In genomic region chr3:126418661-126419131, GRCh38 we compare ENCODE assay signal across 21 cellular contexts. TPM values are rescaled to one million over a fixed set of nuclear protein-coding genes. Genes with fewer than 3 reads are reported as not detected.
"Had no signal": no experiment of that assay in that cellular context is flagged by ENCODE, and none has a peak within 500 bp of the region (broad histone marks: within the 10 kb centered on the region; RNA-seq: fewer than 3 reads in every experiment).

No MANE protein-coding gene starts in this region.

- H3K4me3 ChIP-seq: esophagus muscularis mucosa had no signal

- ATAC-seq: activated naive CD4-positive, alpha-beta T cell treated with anti-CD3 and anti-CD28 coated beads, Interleukin-2, amount 50 U/mL, for 72 hours; effector memory CD8-positive, alpha-beta T cell; WTC11 had no signal

- H3K9me3 ChIP-seq: esophagus muscularis mucosa had no signal

- H3K36me3 ChIP-seq: esophagus muscularis mucosa had no signal

- H3K27ac ChIP-seq: esophagus muscularis mucosa had no signal

- DNase-seq: activated gamma-delta T cell treated with Interleukin-2 at 50 U/mL for 16 hours; activated T-cell treated with anti-CD3 and anti-CD28 coated beads for 4 hours; caudate nucleus; effector memory CD8-positive, alpha-beta T cell; hypothalamus; stimulated activated CD4-positive, alpha-beta T cell treated with anti-CD3 and anti-CD28 coated beads, Interleukin-4, amount 100 ng/mL, for 24 hours; stimulated activated naive CD4-positive, alpha-beta T cell treated with Interleukin-2 at 50 U/mL for 16 hours; T1000 had no signal

RNA-seq across cellular contexts. Expression of gene CFAP100, which starts 24.0 kb away (rescaled TPM):
- total RNA-seq: activated CD8-positive, alpha-beta memory T cell treated with anti-CD3 and anti-CD28 coated beads for 36 hours; activated naive CD4-positive, alpha-beta T cell treated with anti-CD3 and anti-CD28 coated beads, Interleukin-2, amount 50 U/mL, for 72 hours; activated T-helper 1 cell treated with anti-CD3 and anti-CD28 coated beads, Interleukin-12 subunit alpha, Interleukin-12 subunit beta, Interleukin-2, Interleukin-4 antibody, amounts not matched to agents 30 ng/mL and 10 ng/mL and 1 ng/mL, durations not matched to agents 14 hours and 24 hours and 36 hours; aorta; dermis microvascular lymphatic vessel endothelial cell; esophagus muscularis mucosa; liver; mononuclear cell; myocyte; subcutaneous adipose tissue; urinary bladder; WTC11 had no signal
- polyA plus RNA-seq: adipose tissue, aorta, liver, urinary bladder had no signal
